In genomic region chr2:96174251-96175144, GRCh38 we compare ENCODE assay signal across 8 cellular contexts. TPM values are rescaled to one million over a fixed set of nuclear protein-coding genes. Genes with fewer than 3 reads are reported as not detected.
DNase-seq lines count a peak whose midpoint lies in the region; ATAC-seq and TF ChIP-seq lines count a peak whose summit lies in the region.

No MANE protein-coding gene starts in this region.

- no peak overlapping the region for H3K27ac ChIP-seq in mesendoderm (ENCODE audit: low read depth, low read length)

- H3K9ac ChIP-seq in mesendoderm (ENCODE audit: low read length): no peak overlapping the region

- no peak overlapping the region for H3K23ac ChIP-seq in mesendoderm (ENCODE audit: low read length)

- no peak overlapping the region for H4K5ac ChIP-seq in mesendoderm (ENCODE audit: low read length)

- H3K4me3 ChIP-seq in AG10803 (ENCODE audit: low read length) (no peak overlapping the region), mesendoderm (ENCODE audit: low read length) (no peak overlapping the region)

- H3K18ac ChIP-seq in mesendoderm (ENCODE audit: low read length): no peak overlapping the region

- no peak overlapping the region for H3K4me2 ChIP-seq in mesendoderm (ENCODE audit: low read length)

- TF ChIP-seq CTCF in AG10803 (conservative IDR thresholded peaks at IDR 0.05; ENCODE audit: low read length): peak; percentile 88

- no peak overlapping the region for H2BK5ac ChIP-seq in mesendoderm (ENCODE audit: low read length)

- peak; percentile 40 for DNase-seq in AG10803 (ENCODE audit: low read depth)
- DNase-seq in NK-92 (lab: John Stamatoyannopoulos, UW; ENCODE audit: unreplicated experiment): peak; percentile 20
- DNase-seq in activated CD8-positive, alpha-beta memory T cell treated with anti-CD3 and anti-CD28 coated beads for 1 hour (ENCODE audit: extremely low read depth in 1 of 2, low read depth in 1 of 2): peak; percentile 67 to 72
- peak; percentile 76 for DNase-seq in effector CD8-positive, alpha-beta T cell (lab: John Stamatoyannopoulos, UW)
- peak; percentile 70 for DNase-seq in mesendoderm
- peak; percentile 76 to 77 for DNase-seq in stimulated activated CD8-positive, alpha-beta memory T cell treated with anti-CD3 and anti-CD28 coated beads, Interleukin-2, amount 100 ng/mL, for 48 hours (ENCODE audit: low read depth in 2 of 2)

- H2BK120ac ChIP-seq in mesendoderm (ENCODE audit: low read depth, low read length): no peak overlapping the region

- no peaks in the 10 kb centered on the region for H3K79me1 ChIP-seq in mesendoderm (ENCODE audit: low read length)

- no peaks in the 10 kb centered on the region for H3K4me1 ChIP-seq in mesendoderm (ENCODE audit: control insufficient read depth, low read depth, low read length)

- no peaks in the 10 kb centered on the region for H3K79me2 ChIP-seq in mesendoderm (ENCODE audit: control insufficient read depth, insufficient read depth, low read length)

- no peak overlapping the region for H2BK15ac ChIP-seq in mesendoderm (replicated peaks; ENCODE audit: low read depth)

- peak; percentile 85 for ATAC-seq in GM18907 (IDR thresholded peaks at IDR 0.05; ENCODE audit: unreplicated experiment)
- ATAC-seq in HG03521 (IDR thresholded peaks at IDR 0.05; ENCODE audit: unreplicated experiment): peak; percentile 70

- no CpG with 5 or more reads among the region's 8 CpGs for WGBS in mesendoderm (ENCODE audit: extremely low coverage, insufficient coverage, low lambda C conversion rate)

- no peak overlapping the region for H3K4ac ChIP-seq in mesendoderm (ENCODE audit: low read depth, low read length)

- H3K27me3 ChIP-seq in mesendoderm (ENCODE audit: insufficient read depth, low read length, poor library complexity): no peaks in the 10 kb centered on the region

- H3K36me3 ChIP-seq in mesendoderm (ENCODE audit: control insufficient read depth, insufficient read depth, low read length): no peaks in the 10 kb centered on the region

- no peak overlapping the region for H4K8ac ChIP-seq in mesendoderm (ENCODE audit: low read depth, low read length)

- H2AK5ac ChIP-seq in mesendoderm (ENCODE audit: low read length): no peak overlapping the region

- no peak overlapping the region for H3K56ac ChIP-seq in mesendoderm (ENCODE audit: low read length)

RNA-seq across cellular contexts. Expression of gene DUSP2, which starts 29.3 kb away (rescaled TPM):
- polyA plus RNA-seq in mesendoderm (2013, experiment 1 of 2): 6.8 TPM
- polyA plus RNA-seq in mesendoderm (2013, experiment 2 of 2): 6.7 TPM

RNA-seq across cellular contexts. Expression of gene STARD7, which starts 34.1 kb away (rescaled TPM):
- 93.9 TPM for polyA plus RNA-seq in mesendoderm (2013, experiment 1 of 2)
- 92.1 TPM for polyA plus RNA-seq in mesendoderm (2013, experiment 2 of 2)

RNA-seq across cellular contexts. Expression of gene ASTL, which starts 36.2 kb away (rescaled TPM):
- 0.07 TPM for polyA plus RNA-seq in mesendoderm (2013, experiment 1 of 2)
- polyA plus RNA-seq in mesendoderm (2013, experiment 2 of 2): not detected

RNA-seq across cellular contexts. Expression of gene ADRA2B, which starts 58.1 kb away (rescaled TPM):
- 0.51 TPM for polyA plus RNA-seq in mesendoderm (2013, experiment 1 of 2)
- 0.59 TPM for polyA plus RNA-seq in mesendoderm (2013, experiment 2 of 2)

Comparison
In these comparisons a context has a peak if more than half of its experiments do, and no peak if none do; other contexts are left out.
1. DNase-seq: peak in every context shown above with its lines; median percentile 76 in stimulated activated CD8-positive, alpha-beta memory T cell treated with anti-CD3 and anti-CD28 coated beads, Interleukin-2, amount 100 ng/mL, for 48 hours; 76 in effector CD8-positive, alpha-beta T cell; 70 in mesendoderm; 70 in activated CD8-positive, alpha-beta memory T cell treated with anti-CD3 and anti-CD28 coated beads for 1 hour; 40 in AG10803; 20 in NK-92.